ENCODE assay signal across 17 cellular contexts in the genomic region with DNA sequence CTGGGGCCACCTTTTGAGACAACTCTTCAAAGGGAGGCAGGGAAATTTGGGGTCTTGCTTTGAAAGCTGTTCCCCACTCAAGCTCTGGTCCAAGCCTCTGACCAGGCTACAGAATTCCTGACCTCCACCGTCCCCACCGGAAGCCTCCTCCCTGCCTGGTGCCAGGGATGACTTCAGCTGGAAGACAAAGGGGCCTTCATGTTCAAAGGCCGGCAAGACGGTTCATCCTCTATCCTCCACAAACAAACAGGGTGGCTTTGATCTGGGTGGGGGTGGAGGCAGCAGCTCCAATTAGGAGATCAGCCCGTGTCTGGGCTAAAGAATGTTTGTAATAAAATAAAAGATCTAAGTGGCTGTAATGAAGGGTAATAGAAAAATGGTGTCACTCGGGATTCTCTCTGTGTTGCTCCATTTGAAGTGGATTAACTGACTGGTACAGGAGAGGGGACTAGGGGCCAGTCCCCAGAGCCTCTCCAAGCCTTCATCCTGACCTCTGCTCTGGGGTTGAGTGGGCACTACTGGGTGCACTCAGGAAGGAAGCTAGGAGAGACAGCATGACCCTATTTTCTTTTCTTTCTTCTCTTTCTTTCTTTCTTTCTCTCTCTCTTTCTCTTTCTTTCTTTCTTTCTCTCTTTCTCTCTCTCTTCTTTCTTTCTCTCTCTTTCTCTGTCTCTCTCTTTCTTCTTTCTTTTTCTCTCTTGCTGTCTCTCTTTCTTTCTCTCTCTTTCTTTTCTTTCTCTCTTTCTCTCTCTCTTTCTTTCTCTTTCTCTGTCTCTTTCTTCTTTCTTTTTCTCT. TPM values are rescaled to one million over a fixed set of nuclear protein-coding genes. Genes with fewer than 3 reads are reported as not detected.
DNase-seq lines count a peak whose midpoint lies in the region; ATAC-seq and TF ChIP-seq lines count a peak whose summit lies in the region.
"Had no signal": no experiment of that assay in that cellular context is flagged by ENCODE, and none has a peak within 500 bp of the region (broad histone marks: within the 10 kb centered on the region; RNA-seq: fewer than 3 reads in every experiment).

No MANE protein-coding gene starts in this region.

- H3K4me1 Mint-ChIP-seq in Caco-2 (ENCODE audit: low read depth, unreplicated experiment): peaks cover 10% of the 10 kb centered on the region

- H3K36me3 ChIP-seq in Caco-2 (ENCODE audit: control insufficient read depth, insufficient read depth, low read length) (no peaks in the 10 kb centered on the region), gastroesophageal sphincter (no peaks in the 10 kb centered on the region)

- H3K4me1 ChIP-seq in Caco-2 (peaks cover 30% of the 10 kb centered on the region), gastroesophageal sphincter (no peaks in the 10 kb centered on the region)

- DNase-seq in Caco-2 (peak; percentile 68 to 81), amygdala (lab: John Stamatoyannopoulos, UW) (peak in 48 of 56 donors; percentile 12 to 83 (median 54)), putamen (ENCODE audit: low spot score) (peak; percentile 89), NCI-H226 (no peak), NCI-H748 treated with DMSO at 0.1 percent for 48 hours (lab: John Stamatoyannopoulos, UW) (no peak)
- DNase-seq: activated CD4-positive, CD25-positive, alpha-beta regulatory T cell; activated effector memory CD4-positive, alpha-beta T cell treated with Interleukin-2 at 50 U/mL for 16 hours; erythroblast; GF-D8; glutamatergic neuron; NCI-H1694 treated with DMSO at 0.1 percent for 48 hours; Right ventricle myocardium superior; stimulated activated naive CD4-positive, alpha-beta T cell; T-helper 2 cell had no signal

- peaks cover 25% of the 10 kb centered on the region for H3K36me3 Mint-ChIP-seq in Caco-2 (ENCODE audit: insufficient read depth, unreplicated experiment)

- H3K27ac Mint-ChIP-seq in Caco-2 (ENCODE audit: unreplicated experiment): peak overlapping the region; percentile 0

- TF ChIP-seq CTCF in Caco-2 (IDR thresholded peaks at IDR 0.05; ENCODE audit: insufficient read depth in 1 of 2, low read depth in 1 of 2, low read length in 1 of 2, severe bottlenecking in 1 of 2, unreplicated experiment in 1 of 2) (no peak), gastroesophageal sphincter (IDR thresholded peaks at IDR 0.05) (no peak)

- no peaks in the 10 kb centered on the region for H3K27me3 Mint-ChIP-seq in Caco-2 (ENCODE audit: insufficient read depth, unreplicated experiment)

- H3K9me3 ChIP-seq in Caco-2: peaks cover 18% of the 10 kb centered on the region
- peaks cover 0 to 16% (median 0%) of the 10 kb centered on the region in 3 donors for H3K9me3 ChIP-seq in gastroesophageal sphincter

- CTCF ChIA-PET in Caco-2 (lab: Charles Lee): interaction anchor here (1.1 kb wide), 1 partner anchor 11 kb away, joined by 3 read pairs; no protein-coding TSS in a partner anchor

- intact Hi-C loops in Caco-2 (cut with micrococcal nuclease; ENCODE audit: unreplicated experiment): loop anchor here (2.0 kb wide), 1 partner anchor 14 kb away; no protein-coding TSS in a partner anchor

- peak overlapping the region; percentile 3 for H3K4me3 Mint-ChIP-seq in Caco-2 (ENCODE audit: unreplicated experiment)

- 47 to 60% methylated on average over 1 to 3 of the region's 6 CpGs for WGBS in gastroesophageal sphincter (ENCODE audit: low coverage in 1 of 2), 2 donors

- peak overlapping the region; percentile 65 for H3K27ac ChIP-seq in layer of hippocampus (ENCODE audit: low read depth, low read length)
- no peak overlapping the region for H3K27ac ChIP-seq in gastroesophageal sphincter

- POLR2A ChIA-PET in Caco-2 (lab: Charles Lee): interaction anchor here (0.7 kb wide), 1 partner anchor 19 kb away, joined by 5 read pairs; no protein-coding TSS in a partner anchor

- no TSS peak for BruUV-seq in Caco-2 (replicated peaks; lab: Mats Ljungman, UMichigan)

- TF ChIP-seq POLR2A in gastroesophageal sphincter (IDR thresholded peaks at IDR 0.05): no peak

- no peak for TF ChIP-seq EP300 in gastroesophageal sphincter (IDR thresholded peaks at IDR 0.05)

- H3K27me3 ChIP-seq in Caco-2 (replicated peaks; ENCODE audit: control insufficient read depth, insufficient read depth, low read length): no peaks in the 10 kb centered on the region
- no peaks in the 10 kb centered on the region for H3K27me3 ChIP-seq in layer of hippocampus (ENCODE audit: control insufficient read depth, insufficient read depth, low read length)
- no peaks in the 10 kb centered on the region for H3K27me3 ChIP-seq in gastroesophageal sphincter

- H3K9me3 Mint-ChIP-seq in Caco-2 (ENCODE audit: unreplicated experiment): peaks cover 17% of the 10 kb centered on the region

- no peak overlapping the region for H3K4me3 ChIP-seq in Caco-2 (ENCODE audit: low read depth, low read length)
- no peak overlapping the region for H3K4me3 ChIP-seq in gastroesophageal sphincter

- no peak for ATAC-seq in GM21390 (IDR thresholded peaks at IDR 0.05; ENCODE audit: unreplicated experiment)
- ATAC-seq in gastroesophageal sphincter: no peak

RNA-seq across cellular contexts. Expression of gene NKD1, which starts 27.5 kb away (rescaled TPM):
- total RNA-seq in Caco-2 (2022) (37.9 and 54.9 TPM in 2 replicates), gastroesophageal sphincter (10 to 100 TPM; 27.7 to 69.2 (median 48.7) TPM)

Comparison
In these comparisons a context has a peak if more than half of its experiments do, and no peak if none do; other contexts are left out.
1. DNase-seq: peak in Caco-2 (2 of 2), amygdala (48 of 56) and putamen (single experiment); none in NCI-H226 (single experiment) and NCI-H748 treated with DMSO at 0.1 percent for 48 hours (single experiment).